23 cellular contexts compared by ENCODE assay signal in the genomic region with DNA sequence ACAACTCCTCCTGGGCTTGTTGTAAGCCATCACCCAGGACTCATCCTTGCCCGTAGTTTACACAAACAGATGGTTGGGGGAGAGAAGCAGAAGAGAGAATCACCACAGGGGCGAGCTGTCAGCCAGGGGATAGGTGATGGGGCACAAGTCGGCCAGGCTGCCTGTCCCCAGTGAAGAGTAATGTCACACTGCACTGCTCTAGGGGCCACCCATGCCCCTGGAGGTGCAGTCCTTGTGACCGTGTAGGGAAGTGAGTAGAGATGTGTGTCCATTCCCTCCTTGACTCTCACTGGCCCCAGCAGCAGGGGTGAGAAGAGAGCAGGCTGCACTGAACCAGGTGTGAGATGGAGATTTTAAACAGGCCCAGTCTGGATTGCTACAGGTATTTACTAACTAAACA. TPM values are rescaled to one million over a fixed set of nuclear protein-coding genes. Genes with fewer than 3 reads are reported as not detected.
A peak's percentile ranks its signal among the peaks of the same experiment; 100 is the strongest.
DNase-seq lines count a peak whose midpoint lies in the region; ATAC-seq and TF ChIP-seq lines count a peak whose summit lies in the region.
"Had no signal": no experiment of that assay in that cellular context is flagged by ENCODE, and none has a peak within 500 bp of the region (broad histone marks: within the 10 kb centered on the region; RNA-seq: fewer than 3 reads in every experiment).

No MANE protein-coding gene starts in this region.

- 65% methylated on average over 4 of the region's 4 CpGs for WGBS in hepatocyte (ENCODE audit: low lambda C conversion rate, missing lambda C conversion rate)
- 64 to 89% (median 71%) methylated on average over 4 of the region's 4 CpGs for WGBS in spleen, 5 donors

- intact Hi-C loops in Right ventricle myocardium inferior (cut with DNase I) (no loop called here), spleen (cut with DNase I; ENCODE audit: low total_unique reads) (no loop called here)

- H3K4me2 ChIP-seq in hepatocyte = no peak overlapping the region
- H3K4me2 ChIP-seq: PC-9 had no signal

- TF ChIP-seq CTCF in right atrium auricular region (IDR thresholded peaks at IDR 0.05) (no peak), hepatocyte (IDR thresholded peaks at IDR 0.05; ENCODE audit: poor library complexity) (no peak), spleen (IDR thresholded peaks at IDR 0.05 in 8 of 11, conservative IDR thresholded peaks at IDR 0.05 in 3 of 11) (no peak)

- H3K9me3 ChIP-seq in right atrium auricular region = no peaks in the 10 kb centered on the region
- no peaks in the 10 kb centered on the region for H3K9me3 ChIP-seq in hepatocyte (ENCODE audit: low read depth)
- H3K9me3 ChIP-seq in spleen = no peaks in the 10 kb centered on the region
- H3K9me3 ChIP-seq: MG63 had no signal

- H3K4me3 ChIP-seq in right atrium auricular region (no peak overlapping the region), hepatocyte (no peak overlapping the region), spleen (no peak overlapping the region)
- H3K4me3 ChIP-seq: MG63, PC-9 had no signal

- H3K79me2 ChIP-seq in hepatocyte = no peaks in the 10 kb centered on the region

- no peak for TF ChIP-seq POLR2A in spleen (IDR thresholded peaks at IDR 0.05)

- H3K27ac ChIP-seq in right atrium auricular region (no peak overlapping the region), hepatocyte (no peak overlapping the region), spleen (no peak overlapping the region)
- H3K27ac ChIP-seq: PC-9 had no signal

- H3K27me3 ChIP-seq in right atrium auricular region (no peaks in the 10 kb centered on the region), hepatocyte (no peaks in the 10 kb centered on the region), spleen (replicated peaks in 1 of 7) (peaks cover 0 to 28% (median 0%) of the 10 kb centered on the region in 7 donors)
- H3K27me3 ChIP-seq: MG63 had no signal

- DNase-seq in right atrium auricular region (ENCODE audit: low spot score) = peak; percentile 28
- DNase-seq in Right ventricle myocardium inferior (ENCODE audit: missing footprints) = no peak
- peak; percentile 1 for DNase-seq in hepatocyte (ENCODE audit: low spot score)
- peak; percentile 25 for DNase-seq in spleen
- no peak for DNase-seq in SK-N-DZ (ENCODE audit: low spot score)
- DNase-seq: 8988T, ACHN, DMS153, KG1, MG63, NCI-H1105 treated with DMSO at 0.1 percent for 48 hours, NCI-H146, NCI-H1930, NCI-H2107, NCI-H524 treated with DMSO at 0.1 percent for 48 hours, PC-9, RPMI8226, SHP77 had no signal

- H3K9me2 ChIP-seq in hepatocyte (replicated peaks; ENCODE audit: insufficient read depth) = no peaks in the 10 kb centered on the region

- H3K4me1 ChIP-seq in right atrium auricular region (no peaks in the 10 kb centered on the region), hepatocyte (ENCODE audit: insufficient read depth) (no peaks in the 10 kb centered on the region), spleen (no peaks in the 10 kb centered on the region)

- no peak for ATAC-seq in Right ventricle myocardium inferior
- no peak for ATAC-seq in GM19324 (IDR thresholded peaks at IDR 0.05; ENCODE audit: low FRiP score, unreplicated experiment)
- no peak for ATAC-seq in GM18868 (IDR thresholded peaks at IDR 0.05; ENCODE audit: unreplicated experiment)
- no peak for ATAC-seq in esophagus mucosa

- H3K36me3 ChIP-seq in right atrium auricular region (no peaks in the 10 kb centered on the region), hepatocyte (replicated peaks; ENCODE audit: insufficient read depth, low read depth) (no peaks in the 10 kb centered on the region), spleen (no peaks in the 10 kb centered on the region)
- H3K36me3 ChIP-seq: MG63 had no signal

- H2AFZ ChIP-seq in hepatocyte = no peak overlapping the region
- H2AFZ ChIP-seq: PC-9 had no signal

- H4K20me1 ChIP-seq in hepatocyte (ENCODE audit: insufficient read depth, poor library complexity, severe bottlenecking) = no peaks in the 10 kb centered on the region

RNA-seq across cellular contexts. Expression of a gene that starts 17.1 kb away (rescaled TPM):
- under 1 TPM in 1 of 2 donors, not detected in 1; 0.12 TPM for total RNA-seq in right atrium auricular region
- 0.11 TPM for total RNA-seq in Right ventricle myocardium inferior
- 0.33 and 1.1 TPM in 2 replicates for total RNA-seq in hepatocyte
- 1.4 and 1.6 TPM in 2 replicates for polyA plus RNA-seq in hepatocyte
- under 1 TPM in 2 of 7 donors, not detected in 5; 0.14 to 0.34 TPM for total RNA-seq in spleen
- not detected for polyA plus RNA-seq in spleen
- not detected in 2 replicates for polyA plus RNA-seq in SK-N-DZ (2014; cell fraction: cytosol; rRNA removed)
- 1.3 and 2.8 TPM in 2 replicates for polyA plus RNA-seq in SK-N-DZ (2014; cell fraction: nucleus; rRNA removed)
- not detected for total RNA-seq in esophagus mucosa
- total RNA-seq: SK-MEL-5 had no signal
- polyA plus RNA-seq: BJ had no signal

RNA-seq across cellular contexts. Expression of a gene that starts 33.6 kb away (rescaled TPM):
- total RNA-seq in right atrium auricular region (not detected), Right ventricle myocardium inferior (0.89 TPM), hepatocyte (0.12 and 0.37 TPM in 2 replicates), spleen (1 to 10 TPM in 2 of 7 donors, under 1 TPM in 3, not detected in 2; 0.23 to 1.6 (median 0.74) TPM), esophagus mucosa (1.6 TPM)
- polyA plus RNA-seq in hepatocyte (0.51 and 0.69 TPM in 2 replicates), spleen (under 1 TPM; 0.48 to 0.77 (median 0.61) TPM)
- polyA plus RNA-seq in SK-N-DZ (2014; cell fraction: cytosol; rRNA removed) = not detected in 2 replicates
- polyA plus RNA-seq in SK-N-DZ (2014; cell fraction: nucleus; rRNA removed) = not detected in 2 replicates

RNA-seq across cellular contexts. Expression of a gene that starts 41.3 kb away (rescaled TPM):
- total RNA-seq in right atrium auricular region = 10 to 100 TPM in 1 of 2 donors, 1 to 10 TPM in 1; 8.3 to 12.5 TPM
- total RNA-seq in Right ventricle myocardium inferior = 36.9 TPM
- total RNA-seq in hepatocyte = 8.5 and 14.4 TPM in 2 replicates
- polyA plus RNA-seq in hepatocyte = 15.2 and 17.2 TPM in 2 replicates
- 10 to 100 TPM; 16.3 to 45.7 (median 29.8) TPM for total RNA-seq in spleen
- polyA plus RNA-seq in spleen = 10 to 100 TPM in 2 of 3 donors, 1 to 10 TPM in 1; 7.9 to 61.2 (median 34.9) TPM
- 2.3 and 5.6 TPM in 2 replicates for polyA plus RNA-seq in SK-N-DZ (2014; cell fraction: cytosol; rRNA removed)
- polyA plus RNA-seq in SK-N-DZ (2014; cell fraction: nucleus; rRNA removed) = 12.3 and 14.3 TPM in 2 replicates
- 55.7 TPM for total RNA-seq in esophagus mucosa

Comparison
In these comparisons a context has a peak if more than half of its experiments do, and no peak if none do; other contexts are left out.
1. DNase-seq: peak in right atrium auricular region (single experiment), hepatocyte (single experiment) and spleen (single experiment); none in Right ventricle myocardium inferior (single experiment) and SK-N-DZ (single experiment).